ENCODE assay signal across 8 cellular contexts in the genomic region with DNA sequence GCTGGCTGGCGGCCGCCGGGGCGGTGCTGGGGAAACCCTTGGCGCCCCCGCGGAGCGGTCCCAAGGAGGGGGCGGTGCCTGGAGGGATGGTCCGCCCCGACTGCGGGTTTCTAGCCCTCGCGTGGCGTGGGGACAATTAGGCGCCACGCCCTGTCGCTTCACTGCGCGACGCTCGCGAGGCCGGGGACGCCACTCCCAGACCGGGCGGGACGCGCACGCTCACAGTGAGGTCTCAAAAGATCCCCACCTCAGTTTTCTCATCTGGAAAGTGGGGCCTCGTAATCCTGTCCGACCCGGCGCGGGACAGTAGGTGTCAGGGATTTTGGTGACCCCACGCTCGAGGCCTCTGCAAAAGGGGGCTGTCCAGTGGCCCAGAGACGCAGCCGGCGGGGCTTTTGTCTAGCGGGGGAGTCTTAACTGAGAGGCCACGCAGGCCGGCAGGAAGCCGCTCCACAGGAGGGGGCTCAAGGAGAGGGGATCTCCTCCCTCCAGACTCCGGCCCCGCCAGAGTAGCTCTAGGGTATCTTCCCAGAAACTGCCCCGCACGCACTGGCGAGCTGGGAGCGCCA.
DNase-seq lines count a peak whose midpoint lies in the region; ATAC-seq lines count a peak whose summit lies in the region.

No MANE protein-coding gene starts in this region.

- peak overlapping the region; percentile 97 for H3K27ac Mint-ChIP-seq in memory B cell

- H3K27me3 Mint-ChIP-seq in memory B cell: no peaks in the 10 kb centered on the region

- H3K36me3 ChIP-seq in duodenal mucosa (ENCODE audit: control insufficient read depth in 1 of 2, insufficient read depth in 2 of 2, low read length in 2 of 2): peaks cover 9 to 11% of the 10 kb centered on the region in 2 donors

- H3K27me3 ChIP-seq in duodenal mucosa (ENCODE audit: control insufficient read depth in 1 of 2, insufficient read depth in 2 of 2, low read length in 2 of 2): no peaks in the 10 kb centered on the region

- peaks cover 2% of the 10 kb centered on the region for H3K36me3 Mint-ChIP-seq in memory B cell

- peak overlapping the region; percentile 88 for H3K4me3 Mint-ChIP-seq in memory B cell

- no peaks in the 10 kb centered on the region for H3K9me3 Mint-ChIP-seq in memory B cell

- peaks cover 21% of the 10 kb centered on the region for H3K4me1 Mint-ChIP-seq in memory B cell

- peak; percentile 41 for ATAC-seq in HG02884 (IDR thresholded peaks at IDR 0.05; ENCODE audit: unreplicated experiment)
- ATAC-seq in memory B cell (ENCODE audit: low read depth): peak; percentile 69

- peak overlapping the region; percentile 98 for H3K27ac ChIP-seq in duodenal mucosa (ENCODE audit: low read depth, low read length)

- DNase-seq in NCI-H1417 (lab: John Stamatoyannopoulos, UW): peak; percentile 81 to 84 (median 82)
- no peak for DNase-seq in NCI-H1417 treated with DMSO at 0.1 percent for 48 hours (lab: John Stamatoyannopoulos, UW)
- peak; percentile 21 to 79 for DNase-seq in NCI-H446 (lab: John Stamatoyannopoulos, UW)
- peak; percentile 62 to 71 for DNase-seq in activated CD4-positive, alpha-beta T cell treated with anti-CD3 and anti-CD28 coated beads, Interleukin-2, amount 50 U/mL, for 24 hours (ENCODE audit: low read depth in 1 of 2, low spot score in 1 of 2)
- peak; percentile 93 to 95 for DNase-seq in memory B cell (ENCODE audit: low spot score in 2 of 2)
- peak; percentile 76 for DNase-seq in stimulated activated CD8-positive, alpha-beta memory T cell treated with anti-CD3 and anti-CD28 coated beads, Interleukin-12 subunit alpha, Interleukin-12 subunit beta, amount 100 ng/mL, for 1 hour (ENCODE audit: low read depth)

- no peaks in the 10 kb centered on the region for H3K9me3 ChIP-seq in duodenal mucosa (ENCODE audit: control insufficient read depth in 1 of 2, low read length in 2 of 2)

- peak overlapping the region; percentile 89 to 98 for H3K4me3 ChIP-seq in duodenal mucosa (ENCODE audit: low read depth in 1 of 2, low read length in 2 of 2)

- peaks cover 23% of the 10 kb centered on the region in 2 donors for H3K4me1 ChIP-seq in duodenal mucosa (ENCODE audit: control insufficient read depth in 1 of 2, insufficient read depth in 2 of 2, low read length in 2 of 2)

- peak overlapping the region; percentile 84 to 100 for H3K9ac ChIP-seq in duodenal mucosa (ENCODE audit: low read depth in 1 of 2, low read length in 2 of 2)
